1 cellular context compared by ENCODE assay signal in the genomic region with DNA sequence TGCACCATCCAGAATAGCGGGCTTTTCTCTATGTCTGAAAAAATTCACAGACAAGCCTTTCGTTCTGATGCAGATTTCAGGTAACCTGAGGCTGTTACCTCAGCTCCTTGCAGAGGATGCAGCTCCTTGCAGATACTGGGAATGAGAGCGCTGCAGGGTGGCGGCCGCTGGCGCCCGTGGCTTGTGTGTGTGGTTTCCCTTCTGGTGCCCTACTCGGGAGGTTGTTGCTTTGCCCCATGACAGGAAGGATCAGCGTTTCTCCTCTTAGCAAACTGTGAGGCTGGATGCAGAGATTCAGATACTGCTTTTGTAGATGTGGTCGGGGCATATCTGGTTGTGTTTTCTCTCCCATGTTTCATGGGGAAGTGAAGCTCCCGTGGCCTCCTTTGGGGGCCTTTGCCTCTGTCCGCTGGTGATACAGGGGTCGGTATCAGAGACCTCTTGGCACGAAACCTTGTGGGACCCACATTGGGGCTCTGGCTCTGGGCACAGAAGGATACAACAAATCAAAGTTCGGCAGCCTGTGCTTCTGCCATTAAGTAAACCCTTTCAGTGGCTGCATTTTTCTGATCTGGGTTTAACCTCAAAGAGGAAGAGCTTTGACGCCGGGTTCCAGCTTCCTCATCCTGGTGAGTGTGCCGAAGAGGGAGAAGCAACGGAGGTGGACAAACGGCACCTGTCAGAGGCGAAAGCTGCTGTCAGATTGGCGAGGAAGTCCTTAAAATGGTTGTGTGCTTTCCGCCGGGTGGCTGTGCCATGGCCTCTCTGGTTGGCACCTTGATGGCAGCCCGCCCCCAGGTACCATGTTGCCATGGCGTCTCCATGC.
TF ChIP-seq lines count a peak whose summit lies in the region.

No MANE protein-coding gene starts in this region.

TF ChIP-seq in liver, 16 proteins besides CTCF, POLR2A, EP300 and RAD21 (continued from another document):
- TF ChIP-seq REST (IDR thresholded peaks at IDR 0.05) (no peak), HNF4G (IDR thresholded peaks at IDR 0.05) (no peak)
TF ChIP-seq in liver: peak in this region for 0.
